In the genomic region with DNA sequence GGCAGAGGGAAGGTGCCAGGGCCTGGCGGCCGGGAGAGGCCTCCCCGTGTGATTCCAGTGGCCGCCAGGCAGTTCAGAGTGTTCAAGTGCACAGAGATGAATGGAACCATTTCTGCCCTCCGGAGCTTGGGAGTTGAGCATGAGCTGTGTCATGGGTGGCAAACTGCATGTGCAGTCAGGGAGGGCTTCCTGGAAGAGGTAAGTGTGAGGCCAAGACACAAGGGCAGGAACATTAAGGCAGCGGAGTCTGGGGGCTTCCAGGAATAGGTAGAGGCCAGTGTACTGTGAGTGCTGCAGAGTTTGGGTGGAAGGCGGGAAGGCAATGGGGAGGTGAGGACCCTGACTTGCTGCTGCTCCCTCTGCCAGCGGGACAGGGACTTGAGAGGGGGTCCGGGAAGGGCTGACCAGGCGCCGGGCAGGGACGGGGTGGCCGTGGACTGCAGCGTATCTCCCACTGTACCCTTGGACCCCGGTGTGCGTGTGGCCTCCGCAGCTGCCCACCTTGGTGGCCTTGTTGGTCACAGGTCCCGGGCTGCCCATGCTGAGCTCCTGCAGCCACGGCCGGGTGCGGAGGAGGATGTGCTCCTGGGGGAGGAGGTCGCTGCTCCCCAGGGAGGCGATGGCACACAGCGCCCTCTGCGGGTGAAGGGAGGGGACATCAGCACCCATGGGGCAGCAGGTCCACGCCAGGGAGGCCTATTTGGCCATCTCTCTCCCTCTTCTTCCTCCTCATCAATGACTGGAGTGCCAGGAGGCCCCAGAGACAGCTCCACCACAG, we compare ENCODE assay signal across 1 cellular context.
TF ChIP-seq lines count a peak whose summit lies in the region.

No MANE protein-coding gene starts in this region.

TF ChIP-seq in HEK293, 187 proteins besides CTCF, POLR2A, EP300 and RAD21 (continued from another document):
- TF ChIP-seq EGR2 (tag by site-specific recombination; IDR thresholded peaks at IDR 0.05; ENCODE audit: low read depth): no peak
- no peak for TF ChIP-seq HOXA7 (CRISPR knock-in tag; IDR thresholded peaks at IDR 0.05; ENCODE audit: borderline replicate concordance)
- 0 out of 2 replicates have a peak, but pooled peaks have one; percentile 10 for TF ChIP-seq ZFHX2 (tag by site-specific recombination; conservative IDR thresholded peaks at IDR 0.05)
- TF ChIP-seq, protein P1, sequence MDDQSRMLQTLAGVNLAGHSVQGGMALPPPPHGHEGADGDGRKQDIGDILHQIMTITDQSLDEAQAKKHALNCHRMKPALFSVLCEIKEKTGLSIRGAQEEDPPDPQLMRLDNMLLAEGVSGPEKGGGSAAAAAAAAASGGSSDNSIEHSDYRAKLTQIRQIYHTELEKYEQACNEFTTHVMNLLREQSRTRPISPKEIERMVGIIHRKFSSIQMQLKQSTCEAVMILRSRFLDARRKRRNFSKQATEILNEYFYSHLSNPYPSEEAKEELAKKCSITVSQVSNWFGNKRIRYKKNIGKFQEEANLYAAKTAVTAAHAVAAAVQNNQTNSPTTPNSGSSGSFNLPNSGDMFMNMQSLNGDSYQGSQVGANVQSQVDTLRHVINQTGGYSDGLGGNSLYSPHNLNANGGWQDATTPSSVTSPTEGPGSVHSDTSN (CRISPR knock-in tag; IDR thresholded peaks at IDR 0.05): no peak
- no peak for TF ChIP-seq ZBTB44 (tag by site-specific recombination; IDR thresholded peaks at IDR 0.05)
- TF ChIP-seq REPIN1 (tag by site-specific recombination; IDR thresholded peaks at IDR 0.05; ENCODE audit: low read depth): no peak
- no peak for TF ChIP-seq ZFP69B (tag by site-specific recombination; IDR thresholded peaks at IDR 0.05)
- TF ChIP-seq ZNF132 (tag by site-specific recombination; IDR thresholded peaks at IDR 0.05; ENCODE audit: borderline replicate concordance): no peak
- no peak for TF ChIP-seq MYNN (tag by site-specific recombination; IDR thresholded peaks at IDR 0.05; ENCODE audit: borderline replicate concordance)
- TF ChIP-seq ZNF692 (tag by site-specific recombination; IDR thresholded peaks at IDR 0.05): no peak
- no peak for TF ChIP-seq ZNF529 (tag by site-specific recombination; IDR thresholded peaks at IDR 0.05; ENCODE audit: insufficient replicate concordance)
- TF ChIP-seq ZNF16 (tag by site-specific recombination; IDR thresholded peaks at IDR 0.05; ENCODE audit: low read depth): no peak
- TF ChIP-seq GLIS1 (tag by site-specific recombination; IDR thresholded peaks at IDR 0.05): 0 out of 2 replicates have a peak, but pooled peaks have one; percentile 31
- peak; percentile 26; the same call in 1 of the 2 replicates for TF ChIP-seq GLIS2 (tag by site-specific recombination; IDR thresholded peaks at IDR 0.05)
- TF ChIP-seq ZNF2 (tag by site-specific recombination; IDR thresholded peaks at IDR 0.05): 0 out of 2 replicates have a peak, but pooled peaks have one; percentile 44
- no peak for TF ChIP-seq MEIS1 (CRISPR knock-in tag; IDR thresholded peaks at IDR 0.05; ENCODE audit: borderline replicate concordance)
- TF ChIP-seq, protein P2, sequence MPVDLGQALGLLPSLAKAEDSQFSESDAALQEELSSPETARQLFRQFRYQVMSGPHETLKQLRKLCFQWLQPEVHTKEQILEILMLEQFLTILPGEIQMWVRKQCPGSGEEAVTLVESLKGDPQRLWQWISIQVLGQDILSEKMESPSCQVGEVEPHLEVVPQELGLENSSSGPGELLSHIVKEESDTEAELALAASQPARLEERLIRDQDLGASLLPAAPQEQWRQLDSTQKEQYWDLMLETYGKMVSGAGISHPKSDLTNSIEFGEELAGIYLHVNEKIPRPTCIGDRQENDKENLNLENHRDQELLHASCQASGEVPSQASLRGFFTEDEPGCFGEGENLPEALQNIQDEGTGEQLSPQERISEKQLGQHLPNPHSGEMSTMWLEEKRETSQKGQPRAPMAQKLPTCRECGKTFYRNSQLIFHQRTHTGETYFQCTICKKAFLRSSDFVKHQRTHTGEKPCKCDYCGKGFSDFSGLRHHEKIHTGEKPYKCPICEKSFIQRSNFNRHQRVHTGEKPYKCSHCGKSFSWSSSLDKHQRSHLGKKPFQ (tag by site-specific recombination; IDR thresholded peaks at IDR 0.05): no peak
- TF ChIP-seq, protein P3, sequence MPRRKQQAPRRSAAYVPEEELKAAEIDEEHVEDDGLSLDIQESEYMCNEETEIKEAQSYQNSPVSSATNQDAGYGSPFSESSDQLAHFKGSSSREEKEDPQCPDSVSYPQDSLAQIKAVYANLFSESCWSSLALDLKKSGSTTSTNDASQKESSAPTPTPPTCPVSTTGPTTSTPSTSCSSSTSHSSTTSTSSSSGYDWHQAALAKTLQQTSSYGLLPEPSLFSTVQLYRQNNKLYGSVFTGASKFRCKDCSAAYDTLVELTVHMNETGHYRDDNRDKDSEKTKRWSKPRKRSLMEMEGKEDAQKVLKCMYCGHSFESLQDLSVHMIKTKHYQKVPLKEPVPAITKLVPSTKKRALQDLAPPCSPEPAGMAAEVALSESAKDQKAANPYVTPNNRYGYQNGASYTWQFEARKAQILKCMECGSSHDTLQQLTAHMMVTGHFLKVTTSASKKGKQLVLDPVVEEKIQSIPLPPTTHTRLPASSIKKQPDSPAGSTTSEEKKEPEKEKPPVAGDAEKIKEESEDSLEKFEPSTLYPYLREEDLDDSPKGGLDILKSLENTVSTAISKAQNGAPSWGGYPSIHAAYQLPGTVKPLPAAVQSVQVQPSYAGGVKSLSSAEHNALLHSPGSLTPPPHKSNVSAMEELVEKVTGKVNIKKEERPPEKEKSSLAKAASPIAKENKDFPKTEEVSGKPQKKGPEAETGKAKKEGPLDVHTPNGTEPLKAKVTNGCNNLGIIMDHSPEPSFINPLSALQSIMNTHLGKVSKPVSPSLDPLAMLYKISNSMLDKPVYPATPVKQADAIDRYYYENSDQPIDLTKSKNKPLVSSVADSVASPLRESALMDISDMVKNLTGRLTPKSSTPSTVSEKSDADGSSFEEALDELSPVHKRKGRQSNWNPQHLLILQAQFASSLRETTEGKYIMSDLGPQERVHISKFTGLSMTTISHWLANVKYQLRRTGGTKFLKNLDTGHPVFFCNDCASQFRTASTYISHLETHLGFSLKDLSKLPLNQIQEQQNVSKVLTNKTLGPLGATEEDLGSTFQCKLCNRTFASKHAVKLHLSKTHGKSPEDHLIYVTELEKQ (tag by site-specific recombination; IDR thresholded peaks at IDR 0.05; ENCODE audit: borderline replicate concordance): no peak
- TF ChIP-seq, protein P4, sequence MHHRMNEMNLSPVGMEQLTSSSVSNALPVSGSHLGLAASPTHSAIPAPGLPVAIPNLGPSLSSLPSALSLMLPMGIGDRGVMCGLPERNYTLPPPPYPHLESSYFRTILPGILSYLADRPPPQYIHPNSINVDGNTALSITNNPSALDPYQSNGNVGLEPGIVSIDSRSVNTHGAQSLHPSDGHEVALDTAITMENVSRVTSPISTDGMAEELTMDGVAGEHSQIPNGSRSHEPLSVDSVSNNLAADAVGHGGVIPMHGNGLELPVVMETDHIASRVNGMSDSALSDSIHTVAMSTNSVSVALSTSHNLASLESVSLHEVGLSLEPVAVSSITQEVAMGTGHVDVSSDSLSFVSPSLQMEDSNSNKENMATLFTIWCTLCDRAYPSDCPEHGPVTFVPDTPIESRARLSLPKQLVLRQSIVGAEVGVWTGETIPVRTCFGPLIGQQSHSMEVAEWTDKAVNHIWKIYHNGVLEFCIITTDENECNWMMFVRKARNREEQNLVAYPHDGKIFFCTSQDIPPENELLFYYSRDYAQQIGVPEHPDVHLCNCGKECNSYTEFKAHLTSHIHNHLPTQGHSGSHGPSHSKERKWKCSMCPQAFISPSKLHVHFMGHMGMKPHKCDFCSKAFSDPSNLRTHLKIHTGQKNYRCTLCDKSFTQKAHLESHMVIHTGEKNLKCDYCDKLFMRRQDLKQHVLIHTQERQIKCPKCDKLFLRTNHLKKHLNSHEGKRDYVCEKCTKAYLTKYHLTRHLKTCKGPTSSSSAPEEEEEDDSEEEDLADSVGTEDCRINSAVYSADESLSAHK (tag by site-specific recombination; IDR thresholded peaks at IDR 0.05): no peak
- no peak for TF ChIP-seq WT1 (tag by site-specific recombination; IDR thresholded peaks at IDR 0.05)
- no peak for TF ChIP-seq ZNF701 (tag by site-specific recombination; IDR thresholded peaks at IDR 0.05)
- TF ChIP-seq GLI2 (tag by site-specific recombination; IDR thresholded peaks at IDR 0.05; ENCODE audit: borderline replicate concordance, low read depth): no peak
- TF ChIP-seq ZNF404 (tag by site-specific recombination; IDR thresholded peaks at IDR 0.05): no peak
- TF ChIP-seq ZNF391 (tag by site-specific recombination; IDR thresholded peaks at IDR 0.05; ENCODE audit: borderline replicate concordance, low read depth): no peak
- TF ChIP-seq GFI1B (tag by site-specific recombination; IDR thresholded peaks at IDR 0.05): no peak
- no peak for TF ChIP-seq ZNF623 (tag by site-specific recombination; IDR thresholded peaks at IDR 0.05)
- no peak for TF ChIP-seq SETDB1 (IDR thresholded peaks at IDR 0.05; ENCODE audit: insufficient read length, low read length)
- no peak for TF ChIP-seq ZNF658 (tag by site-specific recombination; IDR thresholded peaks at IDR 0.05)
- no peak for TF ChIP-seq ZBTB21 (tag by site-specific recombination; IDR thresholded peaks at IDR 0.05)
- TF ChIP-seq ZXDB (tag by site-specific recombination; IDR thresholded peaks at IDR 0.05): no peak
- no peak for TF ChIP-seq ZNF26 (tag by site-specific recombination; IDR thresholded peaks at IDR 0.05)
